In genomic region chr15:60442763-60443162, GRCh38 we compare ENCODE assay signal across 17 cellular contexts. TPM values are rescaled to one million over a fixed set of nuclear protein-coding genes. Genes with fewer than 3 reads are reported as not detected.
DNase-seq lines count a peak whose midpoint lies in the region; ATAC-seq, FAIRE-seq and TF ChIP-seq lines count a peak whose summit lies in the region.
"Had no signal": no experiment of that assay in that cellular context is flagged by ENCODE, and none has a peak within 500 bp of the region (broad histone marks: within the 10 kb centered on the region; RNA-seq: fewer than 3 reads in every experiment).

No MANE protein-coding gene starts in this region.

- POLR2A ChIA-PET in AG04449 (lab: Yijun Ruan, JAX) (interaction anchor here (1.0 to 5.1 kb wide), 2 partner anchors 45 to 49 kb away, joined by 5 to 40 read pairs; partner anchors contain the start of gene ANXA2), RWPE1 (lab: Yijun Ruan, JAX; ENCODE audit: low non-redundant PET) (no interaction called here)

- TF ChIP-seq EP300 in suprapubic skin (IDR thresholded peaks at IDR 0.05): no peak

- H3K36me3 ChIP-seq in suprapubic skin (peaks cover 18% of the 10 kb centered on the region), uterus (no peaks in the 10 kb centered on the region)

- H3K4me1 ChIP-seq in foreskin keratinocyte: peaks cover 17% of the 10 kb centered on the region
- H3K4me1 ChIP-seq in suprapubic skin: no peaks in the 10 kb centered on the region
- no peaks in the 10 kb centered on the region for H3K4me1 ChIP-seq in uterus
- H3K4me1 ChIP-seq: ascending aorta had no signal

- TF ChIP-seq CTCF in AG04449 (IDR thresholded peaks at IDR 0.05; ENCODE audit: insufficient read depth, low read length, missing control alignments) (no peak), foreskin keratinocyte (conservative IDR thresholded peaks at IDR 0.05) (no peak), RWPE1 (conservative IDR thresholded peaks at IDR 0.05; ENCODE audit: low read depth) (no peak), suprapubic skin (IDR thresholded peaks at IDR 0.05) (no peak), uterus (IDR thresholded peaks at IDR 0.05) (no peak)

- H3K36me3 Mint-ChIP-seq in natural killer cell treated with Interleukin-12 subunit alpha and Interleukin-12 subunit beta and Interleukin-15 and Interleukin-18, amount 100 ng/mL, for 72 hours: no peaks in the 10 kb centered on the region
- H3K36me3 Mint-ChIP-seq: IgD-negative memory B cell had no signal

- intact Hi-C loops in uterus (cut with DNase I; ENCODE audit: low total_unique reads): loop anchor here (10.0 kb wide), 1 partner anchor 78 kb away; no protein-coding TSS in a partner anchor

- in situ Hi-C loops in SK-MEL-5 (cut with HindIII; ENCODE audit: low pct_unique_long_range_greater_than_20kb, low sequenced_read_pairs): no loop called here

- WGBS in suprapubic skin: 54% methylated on average over 3 of the region's 3 CpGs

- peak; percentile 40 for FAIRE-seq in GM12892 (lab: Jason Lieb, UNC)

- H3K4me1 Mint-ChIP-seq in natural killer cell treated with Interleukin-12 subunit alpha and Interleukin-12 subunit beta and Interleukin-15 and Interleukin-18, amount 100 ng/mL, for 72 hours (ENCODE audit: low read depth in 2 of 2): no peaks in the 10 kb centered on the region
- H3K4me1 Mint-ChIP-seq: neural crest cell had no signal

- CTCF ChIA-PET in AG04449 (lab: Yijun Ruan, JAX): interaction anchor here (0.9 to 5.9 kb wide), 15 partner anchors 9 to 752 kb away, joined by 3 to 71 read pairs (median 10); partner anchors contain the start of genes ANXA2 and BNIP2
- CTCF ChIA-PET in RWPE1 (lab: Yijun Ruan, JAX): interaction anchor here (1.1 kb wide), 1 partner anchor 106 kb away, joined by 3 read pairs; no protein-coding TSS in a partner anchor

- DNase-seq in AG04449 (ENCODE audit: low read depth, low spot score) (peak; percentile 7), GM12892 (ENCODE audit: insufficient read length) (no peak), SK-MEL-5 (ENCODE audit: low read depth, low spot score) (peak; percentile 27), foreskin keratinocyte (no peak), RWPE1 (ENCODE audit: low spot score) (no peak), suprapubic skin (ENCODE audit: low spot score in 2 of 2) (no peak), uterus (no peak)
- DNase-seq in natural killer cell treated with Interleukin-12 subunit alpha and Interleukin-12 subunit beta and Interleukin-15 and Interleukin-18, amount 100 ng/mL, for 72 hours (ENCODE audit: low spot score): no peak
- DNase-seq: activated CD4-positive, CD25-positive, alpha-beta regulatory T cell treated with anti-CD3 and anti-CD28 coated beads, Interleukin-2, amount 50 U/mL, for 72 hours; activated gamma-delta T cell treated with Interleukin-2 at 50 U/mL for 16 hours; heart right ventricle; NCI-H2227 treated with DMSO at 0.1 percent for 48 hours; retina had no signal

- H3K4me3 ChIP-seq in AG04449 (ENCODE audit: low read depth, low read length) (no peak overlapping the region), suprapubic skin (no peak overlapping the region), uterus (no peak overlapping the region)
- H3K4me3 ChIP-seq: ascending aorta, heart right ventricle had no signal

- H3K4me3 Mint-ChIP-seq in natural killer cell treated with Interleukin-12 subunit alpha and Interleukin-12 subunit beta and Interleukin-15 and Interleukin-18, amount 100 ng/mL, for 72 hours: no peak overlapping the region
- H3K4me3 Mint-ChIP-seq: IgD-negative memory B cell, memory B cell, neural crest cell had no signal

- H3K9me3 ChIP-seq in suprapubic skin: no peaks in the 10 kb centered on the region
- H3K9me3 ChIP-seq in uterus: no peaks in the 10 kb centered on the region
- H3K9me3 ChIP-seq: ascending aorta, heart right ventricle had no signal

- no peaks in the 10 kb centered on the region for H3K9me3 Mint-ChIP-seq in natural killer cell treated with Interleukin-12 subunit alpha and Interleukin-12 subunit beta and Interleukin-15 and Interleukin-18, amount 100 ng/mL, for 72 hours
- H3K9me3 Mint-ChIP-seq: IgD-negative memory B cell, memory B cell, neural crest cell had no signal

- no peaks in the 10 kb centered on the region for H3K27me3 Mint-ChIP-seq in natural killer cell treated with Interleukin-12 subunit alpha and Interleukin-12 subunit beta and Interleukin-15 and Interleukin-18, amount 100 ng/mL, for 72 hours
- H3K27me3 Mint-ChIP-seq: IgD-negative memory B cell, memory B cell had no signal

- H3K27ac ChIP-seq in foreskin keratinocyte (no peak overlapping the region), RWPE1 (no peak overlapping the region), suprapubic skin (no peak overlapping the region), uterus (no peak overlapping the region)
- H3K27ac ChIP-seq: ascending aorta, heart right ventricle had no signal

- peak; percentile 24 for ATAC-seq in foreskin keratinocyte
- no peak for ATAC-seq in natural killer cell treated with Interleukin-12 subunit alpha and Interleukin-12 subunit beta and Interleukin-15 and Interleukin-18, amount 100 ng/mL, for 72 hours
- ATAC-seq: heart right ventricle had no signal

- no peak overlapping the region for H3K27ac Mint-ChIP-seq in natural killer cell treated with Interleukin-12 subunit alpha and Interleukin-12 subunit beta and Interleukin-15 and Interleukin-18, amount 100 ng/mL, for 72 hours
- H3K27ac Mint-ChIP-seq: IgD-negative memory B cell, memory B cell had no signal

- H3K27me3 ChIP-seq in foreskin keratinocyte: no peaks in the 10 kb centered on the region
- no peaks in the 10 kb centered on the region for H3K27me3 ChIP-seq in suprapubic skin
- H3K27me3 ChIP-seq in uterus: no peaks in the 10 kb centered on the region
- H3K27me3 ChIP-seq: ascending aorta, heart right ventricle had no signal

- TF ChIP-seq POLR2A in GM12892 (IDR thresholded peaks at IDR 0.05; ENCODE audit: low read depth, low read length): no peak
- TF ChIP-seq POLR2A in suprapubic skin (IDR thresholded peaks at IDR 0.05): no peak
- no peak for TF ChIP-seq POLR2A in uterus (IDR thresholded peaks at IDR 0.05)

RNA-seq across cellular contexts. Expression of gene ICE2, which starts 36.2 kb away (rescaled TPM):
- polyA plus RNA-seq in GM12892 (2012; ENCODE audit: missing spikeins): 36.3 TPM
- 34.3 and 46.3 TPM in 2 replicates for total RNA-seq in SK-MEL-5 (2014; rRNA removed; shearing (Covaris generic))
- 30.2 and 31.8 TPM in 2 replicates for polyA plus RNA-seq in SK-MEL-5 (2015; cell fraction: cytosol; rRNA removed)
- 48.6 and 57.5 TPM in 2 replicates for polyA plus RNA-seq in SK-MEL-5 (2015; cell fraction: nucleus; rRNA removed)
- total RNA-seq in foreskin keratinocyte (24.5 and 27.3 TPM in 2 replicates), suprapubic skin (10 to 100 TPM; 11.9 to 35.2 (median 27.2) TPM), uterus (10 to 100 TPM; 18.2 to 89.9 (median 43.7) TPM)
- 13.8 and 15.3 TPM in 2 replicates for polyA plus RNA-seq in foreskin keratinocyte
- total RNA-seq in natural killer cell treated with Interleukin-12 subunit alpha and Interleukin-12 subunit beta and Interleukin-15 and Interleukin-18, amount 100 ng/mL, for 72 hours: 10 to 100 TPM; 38.9 to 79.4 TPM

RNA-seq across cellular contexts. Expression of gene ANXA2, which starts 45.0 kb away (rescaled TPM):
- 79.4 TPM for polyA plus RNA-seq in GM12892 (2012; ENCODE audit: missing spikeins)
- 397 and 436 TPM in 2 replicates for total RNA-seq in SK-MEL-5 (2014; rRNA removed; shearing (Covaris generic))
- polyA plus RNA-seq in SK-MEL-5 (2015; cell fraction: cytosol; rRNA removed): 362 and 368 TPM in 2 replicates
- 109 and 130 TPM in 2 replicates for polyA plus RNA-seq in SK-MEL-5 (2015; cell fraction: nucleus; rRNA removed)
- total RNA-seq in foreskin keratinocyte (7,195 and 7,994 TPM in 2 replicates), suprapubic skin (1,000 to 10,000 TPM; 1,379 to 1,734 (median 1,554) TPM), uterus (100 to 1,000 TPM; 376 to 811 (median 549) TPM)
- polyA plus RNA-seq in foreskin keratinocyte: 7,399 and 7,770 TPM in 2 replicates
- 100 to 1,000 TPM in 1 of 2 donors, 10 to 100 TPM in 1; 95.1 to 137 TPM for total RNA-seq in natural killer cell treated with Interleukin-12 subunit alpha and Interleukin-12 subunit beta and Interleukin-15 and Interleukin-18, amount 100 ng/mL, for 72 hours

Comparison
In these comparisons a context has a peak if more than half of its experiments do, and no peak if none do; other contexts are left out.
1. DNase-seq: peak in AG04449 (single experiment) and SK-MEL-5 (single experiment); none in GM12892 (single experiment), foreskin keratinocyte (0 of 2), RWPE1 (single experiment), suprapubic skin (0 of 2), natural killer cell treated with Interleukin-12 subunit alpha and Interleukin-12 subunit beta and Interleukin-15 and Interleukin-18, amount 100 ng/mL, for 72 hours (single experiment) and uterus (0 of 2).